17 cellular contexts compared by ENCODE assay signal in the genomic region with DNA sequence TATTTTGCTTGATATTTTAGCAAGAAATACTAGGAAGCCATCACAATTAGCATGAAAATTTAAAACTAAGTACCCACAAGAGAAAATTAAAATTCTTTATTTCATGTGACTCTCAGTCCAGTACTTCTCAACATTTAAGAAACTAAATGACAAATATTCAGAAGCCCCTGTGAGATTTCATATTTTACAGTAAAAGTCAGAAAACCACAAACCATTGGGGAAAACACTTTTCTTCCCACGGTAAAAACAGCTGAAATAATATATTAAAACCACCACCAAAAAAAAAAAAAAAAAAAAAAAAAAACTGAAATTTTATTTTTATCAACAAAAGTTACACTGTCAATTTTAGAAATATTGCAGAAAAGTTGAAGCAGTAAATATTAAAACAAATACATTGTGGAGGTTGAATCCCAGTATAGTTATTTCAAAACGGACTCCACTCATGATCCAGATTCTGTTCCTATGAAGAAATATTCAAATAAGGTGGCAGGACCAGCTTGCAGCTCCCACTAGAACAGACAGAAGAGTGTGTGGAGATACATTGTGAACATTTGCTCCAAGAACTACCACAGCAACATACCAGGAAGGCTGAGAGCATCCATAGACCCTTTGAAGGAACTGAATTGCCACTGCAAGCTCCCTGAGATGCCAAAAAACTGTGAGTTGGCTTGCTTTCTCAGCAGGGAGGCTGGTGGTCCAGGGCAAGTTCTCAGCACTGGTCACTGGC.
"Had no signal": no experiment of that assay in that cellular context is flagged by ENCODE, and none has a peak within 500 bp of the region (broad histone marks: within the 10 kb centered on the region; RNA-seq: fewer than 3 reads in every experiment).

No MANE protein-coding gene starts in this region.

- H3K9me3 ChIP-seq: mucosa of descending colon, testis had no signal

- ATAC-seq: activated CD4-positive, alpha-beta T cell treated with anti-CD3 and anti-CD28 coated beads for 36 hours; mucosa of descending colon; natural killer cell treated with Interleukin-12 subunit alpha and Interleukin-12 subunit beta and Interleukin-15 and Interleukin-18, amount 100 ng/mL, for 72 hours; psoas muscle; sciatic nerve; stimulated activated naive CD8-positive, alpha-beta T cell treated with anti-CD3 and anti-CD28 coated beads, Interleukin-15, amount 100 ng/mL, for 72 hours; T-cell had no signal

- H3K4me1 ChIP-seq: psoas muscle, testis had no signal

- H3K27me3 ChIP-seq: testis had no signal

- H3K4me3 ChIP-seq: coronary artery, mucosa of descending colon, psoas muscle, testis had no signal

- DNase-seq: activated CD4-positive, alpha-beta memory T cell treated with anti-CD3 and anti-CD28 coated beads, Interleukin-2, amount 10 ng/mL, durations not matched to agents 7 days and 5 days; activated naive CD4-positive, alpha-beta T cell; aorta; effector CD4-positive, alpha-beta T cell; head of caudate nucleus; mucosa of descending colon; nucleus accumbens; psoas muscle; stimulated activated CD4-positive, alpha-beta T cell treated with anti-CD3 and anti-CD28 coated beads, Interleukin-4, amount 100 ng/mL, for 4 hours; stimulated activated naive CD8-positive, alpha-beta T cell treated with anti-CD3 and anti-CD28 coated beads, Interleukin-15, amount 100 ng/mL, for 72 hours; T-cell; testis had no signal

- H3K27ac ChIP-seq: coronary artery, psoas muscle, testis, VCaP had no signal
